In the genomic region with DNA sequence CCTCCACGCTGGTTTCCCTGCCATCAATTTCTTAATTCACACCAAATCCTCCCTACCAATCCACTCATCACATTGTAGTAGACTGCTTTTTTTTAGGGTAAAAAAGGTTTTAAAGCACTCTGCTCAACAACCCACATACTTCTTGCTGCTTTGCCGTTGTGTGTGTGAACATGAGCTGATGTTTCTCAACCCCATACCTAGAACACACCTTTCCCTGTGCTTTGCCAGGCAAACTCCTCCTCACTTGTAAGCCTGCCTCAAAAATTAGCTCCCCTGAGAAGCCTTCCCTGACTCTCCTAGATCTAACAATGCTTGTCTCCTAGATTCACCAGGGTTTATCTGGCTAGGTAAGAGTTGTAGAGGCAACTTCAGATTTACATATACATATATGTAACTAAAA, we compare ENCODE assay signal across 26 cellular contexts.
DNase-seq lines count a peak whose midpoint lies in the region; ATAC-seq and TF ChIP-seq lines count a peak whose summit lies in the region.
"Had no signal": no experiment of that assay in that cellular context is flagged by ENCODE, and none has a peak within 500 bp of the region (broad histone marks: within the 10 kb centered on the region; RNA-seq: fewer than 3 reads in every experiment).

No MANE protein-coding gene starts in this region.

- H3K27me3 ChIP-seq in H9 (ENCODE audit: insufficient read depth, low read length), result no peaks in the 10 kb centered on the region
- H3K27me3 ChIP-seq: BLaER1 treated with 17β-estradiol and CSF1 and Interleukin-3, amounts not matched to agents 10 nM and 100 nM; breast epithelium; colonic mucosa; foreskin keratinocyte; heart right ventricle; neutrophil; suprapubic skin had no signal

- no peak overlapping the region for H4K8ac ChIP-seq in H9 (replicated peaks; ENCODE audit: insufficient read length, low read depth, low read length)

- H3K18ac ChIP-seq in H9 (ENCODE audit: insufficient read length, low read depth, low read length), result no peak overlapping the region

- H3K27ac ChIP-seq in H9 (ENCODE audit: insufficient read length, low read depth, low read length), result no peak overlapping the region
- H3K27ac ChIP-seq: BLaER1 treated with 17β-estradiol and CSF1 and Interleukin-3, amounts not matched to agents 10 nM and 100 nM; breast epithelium; colonic mucosa; foreskin keratinocyte; heart right ventricle; neutrophil; skin epidermis; suprapubic skin; VCaP had no signal

- H2BK20ac ChIP-seq in H9 (ENCODE audit: low read depth, low read length, poor library complexity, severe bottlenecking), result no peak overlapping the region

- intact Hi-C loops in activated naive CD4-positive, alpha-beta T cell treated with anti-CD3 and anti-CD28 coated beads for 36 hours (cut with micrococcal nuclease), result loop anchor here (5.0 kb wide), 1 partner anchor 408 kb away; the partner anchor contains the start of gene SAMD9

- H3K79me2 ChIP-seq in H9 (ENCODE audit: insufficient read depth, low read length), result no peaks in the 10 kb centered on the region

- peak overlapping the region; percentile 85 for H3K27ac Mint-ChIP-seq in activated naive CD4-positive, alpha-beta T cell treated with anti-CD3 and anti-CD28 coated beads for 36 hours
- H3K27ac Mint-ChIP-seq in H9, result peak overlapping the region in 2 of 3 experiments; percentile 4 to 53; a peak in 2 of 7 replicates
- H3K27ac Mint-ChIP-seq in activated naive CD4-positive, alpha-beta T cell treated with anti-CD3 and anti-CD28 coated beads, Interleukin-2, amount 50 U/mL, for 72 hours, result peak overlapping the region; percentile 74 to 96
- H3K27ac Mint-ChIP-seq: T-helper 2 cell treated with Interferon-gamma antibody and Interleukin-4, amounts not matched to agents 5 μg/mL and 100 μg/mL, for 36 hours had no signal

- TF ChIP-seq CTCF in H9 (conservative IDR thresholded peaks at IDR 0.05), result no peak

- no peak overlapping the region for H3K23ac ChIP-seq in H9 (ENCODE audit: insufficient read length, low read depth, low read length)

- H2BK5ac ChIP-seq in H9 (ENCODE audit: insufficient read length, low read length), result no peak overlapping the region

- H3K14ac ChIP-seq in H9 (ENCODE audit: insufficient read depth, low read length), result no peak overlapping the region

- H3K4me2 ChIP-seq in H9 (ENCODE audit: insufficient read depth, insufficient read length, low read length), result no peak overlapping the region
- H3K4me2 ChIP-seq: BLaER1 treated with 17β-estradiol and CSF1 and Interleukin-3, amounts not matched to agents 10 nM and 100 nM had no signal

- CTCF ChIA-PET in activated naive CD4-positive, alpha-beta T cell treated with anti-CD3 and anti-CD28 coated beads for 36 hours (lab: Charles Lee), result interaction anchor here (1.9 kb wide), 1 partner anchor 19 kb away, joined by 6 read pairs; no protein-coding TSS in a partner anchor

- peaks cover 37% of the 10 kb centered on the region for H3K36me3 Mint-ChIP-seq in activated naive CD4-positive, alpha-beta T cell treated with anti-CD3 and anti-CD28 coated beads for 36 hours (ENCODE audit: low read depth)
- peaks cover 6 to 9% (median 7%) of the 10 kb centered on the region in 3 experiments; a peak in 6 of 7 replicates for H3K36me3 Mint-ChIP-seq in H9 (ENCODE audit: insufficient read depth in 1 of 3, low read depth in 3 of 3)
- H3K36me3 Mint-ChIP-seq in activated naive CD4-positive, alpha-beta T cell treated with anti-CD3 and anti-CD28 coated beads, Interleukin-2, amount 50 U/mL, for 72 hours, result peaks cover 7 to 37% of the 10 kb centered on the region in 2 donors

- no peaks in the 10 kb centered on the region for H3K4me1 ChIP-seq in H9 (ENCODE audit: insufficient read depth, low read length)
- H3K4me1 ChIP-seq: breast epithelium, colonic mucosa, suprapubic skin had no signal

- H4K20me1 ChIP-seq in H9 (ENCODE audit: control insufficient read depth, insufficient read depth, insufficient read length), result no peaks in the 10 kb centered on the region
- H4K20me1 ChIP-seq: BLaER1 treated with 17β-estradiol and CSF1 and Interleukin-3, amounts not matched to agents 10 nM and 100 nM had no signal

- WGBS in H9 (ENCODE audit: extremely low coverage, insufficient read length, low lambda C conversion rate), result 100% methylated on average over 1 of the region's 2 CpGs

- H2AFZ ChIP-seq in H9 (ENCODE audit: low read length), result no peak overlapping the region

- no peak overlapping the region for H3K4me3 Mint-ChIP-seq in activated naive CD4-positive, alpha-beta T cell treated with anti-CD3 and anti-CD28 coated beads for 36 hours
- no peak overlapping the region for H3K4me3 Mint-ChIP-seq in H9
- H3K4me3 Mint-ChIP-seq: T-helper 2 cell treated with Interferon-gamma antibody and Interleukin-4, amounts not matched to agents 5 μg/mL and 100 μg/mL, for 36 hours had no signal

- no peaks in the 10 kb centered on the region for H3K79me1 ChIP-seq in H9 (ENCODE audit: insufficient read depth, low read depth, low read length, poor library complexity, severe bottlenecking)

- H3T11ph ChIP-seq in H9 (ENCODE audit: low read length), result no peak overlapping the region

- no peak overlapping the region for H4K91ac ChIP-seq in H9 (ENCODE audit: insufficient read length, low read depth, low read length)

- no peaks in the 10 kb centered on the region for H3K27me3 Mint-ChIP-seq in activated naive CD4-positive, alpha-beta T cell treated with anti-CD3 and anti-CD28 coated beads for 36 hours (ENCODE audit: low read depth)
- H3K27me3 Mint-ChIP-seq in H9 (ENCODE audit: low read depth), result no peaks in the 10 kb centered on the region

- H3K4ac ChIP-seq in H9 (ENCODE audit: low read depth, low read length), result no peak overlapping the region

- H2BK120ac ChIP-seq in H9 (ENCODE audit: low read depth, low read length, poor library complexity, severe bottlenecking), result no peak overlapping the region

- H3K9me3 Mint-ChIP-seq in activated naive CD4-positive, alpha-beta T cell treated with anti-CD3 and anti-CD28 coated beads for 36 hours, result peaks cover 2% of the 10 kb centered on the region
- peaks cover 3 to 7% of the 10 kb centered on the region in 2 experiments; a peak in 3 of 5 replicates for H3K9me3 Mint-ChIP-seq in H9
- H3K9me3 Mint-ChIP-seq in activated naive CD4-positive, alpha-beta T cell treated with anti-CD3 and anti-CD28 coated beads, Interleukin-2, amount 50 U/mL, for 72 hours, result peaks cover 0 to 3% of the 10 kb centered on the region in 2 donors
- H3K9me3 Mint-ChIP-seq: T-helper 2 cell treated with Interferon-gamma antibody and Interleukin-4, amounts not matched to agents 5 μg/mL and 100 μg/mL, for 36 hours had no signal

- no peaks in the 10 kb centered on the region for H3K9me3 ChIP-seq in H9 (ENCODE audit: control insufficient read depth, low read depth, low read length)
- H3K9me3 ChIP-seq: breast epithelium, colonic mucosa, neutrophil, suprapubic skin had no signal

- DNase-seq in activated naive CD4-positive, alpha-beta T cell treated with anti-CD3 and anti-CD28 coated beads for 36 hours, result no peak
- DNase-seq in activated naive CD4-positive, alpha-beta T cell treated with Interleukin-2 at 50 U/mL for 16 hours, result no peak
- no peak for DNase-seq in H9
- no peak for DNase-seq in activated naive CD4-positive, alpha-beta T cell treated with anti-CD3 and anti-CD28 coated beads, Interleukin-2, amount 50 U/mL, for 72 hours (ENCODE audit: low spot score in 2 of 2)
- DNase-seq in putamen (ENCODE audit: low spot score), result peak; percentile 52
- DNase-seq in stimulated activated CD4-positive, alpha-beta T cell treated with anti-CD3 and anti-CD28 coated beads, Interleukin-4, amount 100 ng/mL, for 24 hours, result no peak
- DNase-seq: activated T-cell treated with anti-CD3 and anti-CD28 coated beads, Interleukin-2, amount 50 U/mL, for 48 hours; amniotic stem cell; colonic mucosa; effector memory CD4-positive, alpha-beta T cell; foreskin keratinocyte; heart right ventricle; mammary epithelial cell; NCI-H2081; OCI-M1 had no signal

- H2AK5ac ChIP-seq in H9 (ENCODE audit: insufficient read length, low read length), result no peak overlapping the region

- H2BK12ac ChIP-seq in H9 (ENCODE audit: insufficient read length, low read depth, low read length), result no peak overlapping the region

- H2BK15ac ChIP-seq in H9 (ENCODE audit: low read depth, low read length), result no peak overlapping the region

- no peaks in the 10 kb centered on the region for H3K23me2 ChIP-seq in H9 (ENCODE audit: insufficient read length, low read depth, low read length, poor library complexity, severe bottlenecking)

- no peak overlapping the region for H4K5ac ChIP-seq in H9 (ENCODE audit: insufficient read length, low read depth, low read length)

- H3K56ac ChIP-seq in H9 (ENCODE audit: insufficient read length, low read depth, low read length), result no peak overlapping the region

- ATAC-seq in activated naive CD4-positive, alpha-beta T cell treated with anti-CD3 and anti-CD28 coated beads, Interleukin-2, amount 50 U/mL, for 72 hours, result peak in 1 of 2 donors; percentile 8
- no peak for ATAC-seq in HG03460 (IDR thresholded peaks at IDR 0.05; ENCODE audit: unreplicated experiment)
- ATAC-seq: esophagus mucosa, foreskin keratinocyte, HCT116, heart right ventricle, Right ventricle myocardium inferior had no signal

- H3K9ac ChIP-seq in H9 (ENCODE audit: extremely low read depth, insufficient read length, low read length), result no peak overlapping the region
- H3K9ac ChIP-seq: BLaER1 treated with 17β-estradiol and CSF1 and Interleukin-3, amounts not matched to agents 10 nM and 100 nM had no signal

- H3K4me1 Mint-ChIP-seq in activated naive CD4-positive, alpha-beta T cell treated with anti-CD3 and anti-CD28 coated beads for 36 hours (ENCODE audit: low read depth), result peaks cover 56% of the 10 kb centered on the region
- H3K4me1 Mint-ChIP-seq in H9, result peaks cover 11 to 15% of the 10 kb centered on the region in 2 experiments

Comparison
In these comparisons a context has a peak if more than half of its experiments do, and no peak if none do; other contexts are left out.
1. H3K27ac Mint-ChIP-seq: peak in every context shown above with its lines; median percentile 85 in activated naive CD4-positive, alpha-beta T cell treated with anti-CD3 and anti-CD28 coated beads for 36 hours; 85 in activated naive CD4-positive, alpha-beta T cell treated with anti-CD3 and anti-CD28 coated beads, Interleukin-2, amount 50 U/mL, for 72 hours; 28 in H9.